ENCODE assay signal across 12 cellular contexts in genomic region chr10:129970404-129971364, GRCh38. TPM values are rescaled to one million over a fixed set of nuclear protein-coding genes. Genes with fewer than 3 reads are reported as not detected.
DNase-seq lines count a peak whose midpoint lies in the region; ATAC-seq, FAIRE-seq and TF ChIP-seq lines count a peak whose summit lies in the region.
"Had no signal": no experiment of that assay in that cellular context is flagged by ENCODE, and none has a peak within 500 bp of the region (broad histone marks: within the 10 kb centered on the region; RNA-seq: fewer than 3 reads in every experiment).

No MANE protein-coding gene starts in this region.

- ATAC-seq in IMR-90 (ENCODE audit: low read depth) (no peak), HG02571 (IDR thresholded peaks at IDR 0.05; ENCODE audit: unreplicated experiment) (no peak)

- no peak overlapping the region for H3K9ac ChIP-seq in IMR-90 (ENCODE audit: low read depth, low read length)
- H3K9ac ChIP-seq in H1 (replicated peaks in 1 of 4; ENCODE audit: extremely low read depth in 1 of 4, low read depth in 3 of 4, low read length in 3 of 4) = no peak overlapping the region
- H3K9ac ChIP-seq in trophoblast cell (ENCODE audit: low read length) = no peak overlapping the region

- H2AFZ ChIP-seq in IMR-90 (replicated peaks; ENCODE audit: low read length, poor library complexity) = no peak overlapping the region
- no peak overlapping the region for H2AFZ ChIP-seq in H1 (ENCODE audit: low read length)
- H2AFZ ChIP-seq in trophoblast cell (ENCODE audit: insufficient read depth, low read length, poor library complexity) = no peak overlapping the region

- no peak overlapping the region for H2BK20ac ChIP-seq in IMR-90 (ENCODE audit: low read depth, low read length)
- no peak overlapping the region; the same call in 1 of the 2 replicates for H2BK20ac ChIP-seq in H1 (ENCODE audit: low read length)

- H3K18ac ChIP-seq in IMR-90 (ENCODE audit: low read depth, low read length) = no peak overlapping the region
- H3K18ac ChIP-seq in H1 (ENCODE audit: extremely low read depth, low read length) = peak overlapping the region; percentile 21
- no peak overlapping the region for H3K18ac ChIP-seq in trophoblast cell (ENCODE audit: low read length)

- no peak overlapping the region for H2BK15ac ChIP-seq in IMR-90 (ENCODE audit: low read depth, low read length)
- H2BK15ac ChIP-seq in H1 (ENCODE audit: low read length) = 0 out of 2 replicates have a peak overlapping the region, but pooled peaks have one; percentile 46

- H3K23ac ChIP-seq in IMR-90 (ENCODE audit: low read depth, low read length) = no peak overlapping the region
- no peak overlapping the region for H3K23ac ChIP-seq in H1 (ENCODE audit: insufficient read length)
- no peak overlapping the region for H3K23ac ChIP-seq in trophoblast cell (ENCODE audit: low read length)

- H2AK9ac ChIP-seq in IMR-90 (replicated peaks; ENCODE audit: low read depth, low read length, poor library complexity) = no peak overlapping the region

- TF ChIP-seq CTCF in IMR-90 (conservative IDR thresholded peaks at IDR 0.05; ENCODE audit: low read depth, low read length) (no peak), H1 (IDR thresholded peaks at IDR 0.05; ENCODE audit: control extremely low read depth in 1 of 3, insufficient read depth in 1 of 3, low read depth in 1 of 3, low read length in 3 of 3) (no peak)

- H3K56ac ChIP-seq in IMR-90 (ENCODE audit: extremely low read depth, insufficient read depth, low read length) = no peak overlapping the region
- no peak overlapping the region for H3K56ac ChIP-seq in H1 (replicated peaks; ENCODE audit: insufficient read length, low read depth, low read length)

- H3K79me1 ChIP-seq in IMR-90 (ENCODE audit: low read depth in 1 of 2, low read length in 2 of 2) (no peaks in the 10 kb centered on the region), H1 (ENCODE audit: low read depth, low read length) (no peaks in the 10 kb centered on the region), trophoblast cell (ENCODE audit: low read length) (no peaks in the 10 kb centered on the region)

- TF ChIP-seq EP300 in H1 (IDR thresholded peaks at IDR 0.05; ENCODE audit: borderline replicate concordance in 1 of 2, low read depth in 2 of 2, low read length in 2 of 2) = no peak

- H3K4me2 ChIP-seq in IMR-90 (ENCODE audit: low read depth, low read length) (peak overlapping the region; percentile 52; the same call in 1 of the 2 replicates), H1 (ENCODE audit: insufficient read depth in 1 of 2, low read depth in 2 of 2, low read length in 2 of 2) (peak overlapping the region; percentile 74 to 75), trophoblast cell (ENCODE audit: low read length) (peak overlapping the region; percentile 35)

- POLR2A ChIA-PET in IMR-90 (lab: Charles Lee; ENCODE audit: unreplicated experiment) = no interaction called here
- POLR2A ChIA-PET in H1 (lab: Charles Lee; ENCODE audit: partially characterized antibody) = interaction anchor here (1.4 to 1.8 kb wide), 2 partner anchors 9 to 11 kb away, joined by 3 to 4 read pairs; no protein-coding TSS in a partner anchor

- in situ Hi-C loops in IMR-90 (cut with MboI; ENCODE audit: low sequenced_read_pairs) = loop anchor here (10.0 kb wide), 2 partner anchors 936 to 1756 kb away; no protein-coding TSS in a partner anchor

- DNase-seq in DMS 273 (lab: John Stamatoyannopoulos, UW; ENCODE audit: unreplicated experiment) = peak; percentile 66
- DNase-seq in DMS 273 treated with DMSO at 0.1 percent for 48 hours (lab: John Stamatoyannopoulos, UW) = no peak
- DNase-seq in IMR-90 = no peak
- DNase-seq in H1 (ENCODE audit: low read depth in 1 of 2, low spot score in 2 of 2) = no peak
- DNase-seq in trophoblast cell = no peak
- no peak for DNase-seq in KG1 (lab: John Stamatoyannopoulos, UW)
- no peak for DNase-seq in NCI-H1694 (lab: John Stamatoyannopoulos, UW)
- DNase-seq: T-helper 9 cell had no signal

- H4K8ac ChIP-seq in IMR-90 (ENCODE audit: low read depth in 2 of 2, low read length in 2 of 2) (no peak overlapping the region), H1 (ENCODE audit: extremely low read depth, insufficient read depth, low read length) (no peak overlapping the region), trophoblast cell (ENCODE audit: low read depth, low read length) (no peak overlapping the region)

- no peak for FAIRE-seq in H1 (lab: Jason Lieb, UNC)
- FAIRE-seq: bronchial epithelial cell had no signal

- 5% methylated on average over 4 of the region's 60 CpGs; no CpG with 5 or more reads in 1 of the 2 experiments for WGBS in IMR-90 (ENCODE audit: extremely low coverage in 2 of 2, insufficient read length in 1 of 2), 2 experiments
- 2% methylated on average over 54 of the region's 60 CpGs; no CpG with 5 or more reads in 1 of the 2 experiments for WGBS in H1 (ENCODE audit: extremely low coverage in 1 of 2, insufficient coverage in 1 of 2, insufficient read length in 1 of 2, insufficient replicate concordance in 2 of 2, low coverage in 1 of 2, low lambda C conversion rate in 2 of 2, missing lambda C conversion rate in 1 of 2), 2 experiments
- WGBS in trophoblast cell (ENCODE audit: extremely low coverage, insufficient coverage, insufficient read length) = no CpG with 5 or more reads among the region's 60 CpGs

- no peak overlapping the region for H4K5ac ChIP-seq in IMR-90 (ENCODE audit: low read depth, low read length)
- H4K5ac ChIP-seq in H1 (ENCODE audit: insufficient read length, low read depth, low read length) = no peak overlapping the region

- H3K79me2 ChIP-seq in H1 (ENCODE audit: control insufficient read depth in 1 of 2, insufficient read depth in 2 of 2, low read length in 2 of 2) = no peaks in the 10 kb centered on the region
- H3K79me2 ChIP-seq in trophoblast cell (ENCODE audit: control insufficient read depth, insufficient read depth, low read length, poor library complexity) = no peaks in the 10 kb centered on the region

- H3K4me3 ChIP-seq in IMR-90 (ENCODE audit: insufficient read depth, low read depth, low read length) (no peak overlapping the region), H1 (ENCODE audit: extremely low read depth in 1 of 4, insufficient read depth in 2 of 4, low read depth in 3 of 4, low read length in 4 of 4) (peak overlapping the region in 3 of 4 experiments; percentile 7 to 55 (median 19); a peak in 5 of 8 replicates), trophoblast cell (ENCODE audit: low read depth, low read length) (peak overlapping the region; percentile 53)

- no peaks in the 10 kb centered on the region for H3K9me1 ChIP-seq in IMR-90 (ENCODE audit: insufficient read depth, low read length)

- intact Hi-C loops in IMR-90 (cut with micrococcal nuclease) = loop anchor here (1.0 to 5.0 kb wide), 5 partner anchors 142 to 1758 kb away; partner anchors contain the start of gene C10orf143

- no TSS peak for BruUV-seq in IMR-90 (replicated peaks; lab: Mats Ljungman, UMichigan)

- no peak overlapping the region for H2BK5ac ChIP-seq in IMR-90 (ENCODE audit: low read depth, low read length, poor library complexity, severe bottlenecking)
- H2BK5ac ChIP-seq in H1 (ENCODE audit: low read depth, low read length) = no peak overlapping the region
- no peak overlapping the region for H2BK5ac ChIP-seq in trophoblast cell (ENCODE audit: low read depth, low read length, poor library complexity)

- H4K20me1 ChIP-seq in IMR-90 (ENCODE audit: insufficient read depth, low read length) (no peaks in the 10 kb centered on the region), H1 (replicated peaks in 1 of 2; ENCODE audit: control insufficient read depth in 1 of 2, insufficient read depth in 2 of 2, low read length in 2 of 2) (peaks cover 12 to 22% of the 10 kb centered on the region in 2 experiments)

- CTCF ChIA-PET in IMR-90 (lab: Yijun Ruan, JAX) (interaction anchor here (0.6 to 1.7 kb wide), 2 partner anchors 1753 to 1759 kb away, joined by 3 to 6 read pairs; no protein-coding TSS in a partner anchor), H1 (lab: Charles Lee; ENCODE audit: partially characterized antibody) (interaction anchor here (0.5 to 3.0 kb wide), 34 partner anchors 13 to 1408 kb away, joined by 3 to 12 read pairs (median 4); no protein-coding TSS in a partner anchor)

- H3K9me3 ChIP-seq in IMR-90 (ENCODE audit: control insufficient read depth, insufficient read depth, low read length) = no peaks in the 10 kb centered on the region
- no peaks in the 10 kb centered on the region for H3K9me3 ChIP-seq in H1 (ENCODE audit: insufficient read depth in 2 of 2, low read depth in 1 of 2, low read length in 1 of 2)
- H3K9me3 ChIP-seq in trophoblast cell (ENCODE audit: insufficient read depth, low read depth, low read length) = peaks cover 12% of the 10 kb centered on the region

- no peaks in the 10 kb centered on the region for H3K36me3 ChIP-seq in IMR-90 (ENCODE audit: control insufficient read depth, insufficient read depth, low read length)
- H3K36me3 ChIP-seq in H1 (ENCODE audit: control insufficient read depth in 2 of 4, insufficient read depth in 4 of 4, low read length in 3 of 4) = peaks cover 0 to 21% (median 0%) of the 10 kb centered on the region in 4 experiments; a peak in 1 of 8 replicates
- no peaks in the 10 kb centered on the region for H3K36me3 ChIP-seq in trophoblast cell (ENCODE audit: control insufficient read depth in 1 of 2, insufficient read depth in 2 of 2, low read length in 2 of 2)

- H3K14ac ChIP-seq in IMR-90 (replicated peaks; ENCODE audit: low read depth, low read length) (no peak overlapping the region), H1 (ENCODE audit: insufficient read length) (no peak overlapping the region), trophoblast cell (ENCODE audit: low read length) (no peak overlapping the region)

- H2AK5ac ChIP-seq in IMR-90 (ENCODE audit: low read depth, low read length) (no peak overlapping the region), H1 (ENCODE audit: low read depth, low read length) (no peak overlapping the region), trophoblast cell (ENCODE audit: low read length) (no peak overlapping the region)

- peaks cover 14% of the 10 kb centered on the region; the same call in 1 of the 2 replicates for H3K23me2 ChIP-seq in H1 (ENCODE audit: low read depth, low read length)

- H3K27me3 ChIP-seq in IMR-90 (ENCODE audit: control insufficient read depth, insufficient read depth, low read length) = peaks cover 76% of the 10 kb centered on the region
- peaks cover 75 to 94% (median 84%) of the 10 kb centered on the region in 4 experiments for H3K27me3 ChIP-seq in H1 (replicated peaks in 1 of 4; ENCODE audit: control insufficient read depth in 3 of 4, extremely low read depth in 1 of 4, insufficient read depth in 3 of 4, low read length in 3 of 4)
- peaks cover 78% of the 10 kb centered on the region for H3K27me3 ChIP-seq in trophoblast cell (ENCODE audit: insufficient read depth, low read length)

- no peak overlapping the region for H3K4ac ChIP-seq in IMR-90 (ENCODE audit: low read depth, low read length)
- no peak overlapping the region for H3K4ac ChIP-seq in H1 (replicated peaks; ENCODE audit: insufficient read length, low read depth, low read length)
- no peak overlapping the region for H3K4ac ChIP-seq in trophoblast cell (ENCODE audit: low read depth, low read length)

- H4K91ac ChIP-seq in IMR-90 (ENCODE audit: insufficient read depth, low read depth, low read length) (no peak overlapping the region), H1 (replicated peaks; ENCODE audit: insufficient read length, low read length) (no peak overlapping the region), trophoblast cell (ENCODE audit: low read depth, low read length) (no peak overlapping the region)

- TF ChIP-seq RAD21 in IMR-90 (IDR thresholded peaks at IDR 0.05; ENCODE audit: low read length) (no peak), H1 (IDR thresholded peaks at IDR 0.05 in 1 of 2, conservative IDR thresholded peaks at IDR 0.05 in 1 of 2; ENCODE audit: low read depth in 2 of 2, low read length in 2 of 2) (no peak)

- H2BK12ac ChIP-seq in H1 (ENCODE audit: low read depth, low read length) (peak overlapping the region; percentile 65; the same call in 1 of the 2 replicates), trophoblast cell (ENCODE audit: low read length) (no peak overlapping the region)

- no peak overlapping the region for H4K12ac ChIP-seq in trophoblast cell (ENCODE audit: low read depth, low read length)

- TF ChIP-seq POLR2A in IMR-90 (IDR thresholded peaks at IDR 0.05; ENCODE audit: low read depth, low read length) (no peak), H1 (IDR thresholded peaks at IDR 0.05; ENCODE audit: control extremely low read depth in 1 of 2, low read depth in 2 of 2, low read length in 2 of 2) (no peak)

- dilution Hi-C loops in IMR-90 (cut with HindIII; ENCODE audit: low sequenced_read_pairs, unreplicated experiment) = no loop called here

- H3K4me1 ChIP-seq in IMR-90 (ENCODE audit: control insufficient read depth, insufficient read depth, low read length) (no peaks in the 10 kb centered on the region), H1 (replicated peaks in 1 of 4; ENCODE audit: control insufficient read depth in 3 of 4, insufficient read depth in 4 of 4, low read length in 3 of 4) (peaks cover 0 to 28% (median 20%) of the 10 kb centered on the region in 4 experiments; a peak in 6 of 7 replicates), trophoblast cell (ENCODE audit: control insufficient read depth in 1 of 2, insufficient read depth in 2 of 2, low read length in 2 of 2) (peaks cover 7 to 8% of the 10 kb centered on the region in 2 experiments)

- H3K27ac ChIP-seq in IMR-90 (ENCODE audit: insufficient read depth, low read length) (no peak overlapping the region), H1 (ENCODE audit: low read depth, low read length) (no peak overlapping the region), trophoblast cell (ENCODE audit: low read depth, low read length) (no peak overlapping the region)
- H3K27ac ChIP-seq: 22Rv1 had no signal

- H2BK120ac ChIP-seq in IMR-90 (ENCODE audit: low read depth, low read length) (no peak overlapping the region), H1 (replicated peaks; ENCODE audit: low read depth, low read length) (no peak overlapping the region), trophoblast cell (ENCODE audit: insufficient read depth, low read length, poor library complexity) (no peak overlapping the region)

RNA-seq across cellular contexts. Expression of gene EBF3, which starts 6.6 kb away (rescaled TPM):
- total RNA-seq in IMR-90 (2012; rRNA removed) = 0.36 and 0.56 TPM in 2 replicates
- polyA plus RNA-seq in IMR-90 (2012; rRNA removed) = 0.60 and 0.70 TPM in 2 replicates
- 0.36 and 0.68 TPM in 2 replicates for polyA plus RNA-seq in IMR-90 (2012; cell fraction: cytosol; rRNA removed)
- polyA plus RNA-seq in IMR-90 (2012; cell fraction: nucleus; rRNA removed; ENCODE audit: low replicate concordance) = 0.94 and 1.00 TPM in 2 replicates
- total RNA-seq in H1 (2021; fragmentation: NEBNext Ultra II Directional; extraction: Animal tissue kit (Norgen Biotek cat#: 25700)) = 0.26 and 0.38 TPM in 2 replicates
- 0.08 and 0.20 TPM in 2 replicates for polyA plus RNA-seq in H1 (2011; rRNA removed)
- 0.31 TPM for polyA plus RNA-seq in H1 (2011; cell fraction: cytosol; rRNA removed)
- polyA plus RNA-seq in H1 (2011; cell fraction: nucleus; rRNA removed) = 0.40 TPM
- 0.07 to 0.15 TPM (median 0.12 TPM) in 4 replicates for polyA plus RNA-seq in H1 (2012, experiment 1 of 2)
- polyA plus RNA-seq in H1 (2012, experiment 2 of 2) = 0.07 TPM
- polyA plus RNA-seq in H1 (2013, experiment 1 of 2) = 0.10 TPM
- 0.09 TPM for polyA plus RNA-seq in H1 (2013, experiment 2 of 2)
- polyA minus RNA-seq in H1 (2011; rRNA and poly(A)+ RNA removed) = 0.76 TPM in 1 of 2 replicates, not detected in the other
- not detected for polyA minus RNA-seq in H1 (2011; cell fraction: cytosol; rRNA and poly(A)+ RNA removed)
- polyA minus RNA-seq in H1 (2011; cell fraction: nucleus; rRNA and poly(A)+ RNA removed) = 0.30 TPM
- polyA plus RNA-seq in trophoblast cell (2013) = 0.85 and 0.88 TPM in 2 replicates
- total RNA-seq: kidney epithelial cell had no signal
